ENCODE assay signal across 1 cellular context in the genomic region with DNA sequence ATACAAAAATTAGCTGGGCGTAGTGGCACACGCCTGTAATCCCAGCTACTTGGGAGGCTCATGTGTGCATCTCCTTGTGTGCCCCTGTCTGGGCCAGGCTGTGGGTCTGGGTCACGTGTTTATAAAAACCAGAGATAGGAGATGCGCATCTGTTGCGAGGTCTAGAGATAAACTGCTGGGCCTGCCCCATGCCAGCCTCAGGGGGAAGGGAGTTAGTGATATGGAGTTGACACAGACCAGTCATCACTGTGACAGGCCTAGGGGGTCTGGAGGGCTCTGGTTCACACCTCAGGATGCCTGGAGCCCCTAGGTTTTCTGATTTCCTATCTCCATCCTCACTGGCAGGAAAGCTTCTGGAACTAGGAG.
TF ChIP-seq lines count a peak whose summit lies in the region.

No MANE protein-coding gene starts in this region.

TF ChIP-seq in SK-N-SH treated with all-trans-retinoic acid at 6 μM for 48 hours, 23 proteins besides CTCF, POLR2A, EP300 and RAD21:
- peak; percentile 78; the same call in 1 of the 2 replicates for TF ChIP-seq TCF4 (CRISPR knock-in tag; IDR thresholded peaks at IDR 0.05; ENCODE audit: borderline replicate concordance)
